In genomic region chr1:40350391-40350790, GRCh38 we compare ENCODE assay signal across 25 cellular contexts.
"Had no signal": no experiment of that assay in that cellular context is flagged by ENCODE, and none has a peak within 500 bp of the region (broad histone marks: within the 10 kb centered on the region; RNA-seq: fewer than 3 reads in every experiment).

No MANE protein-coding gene starts in this region.

- H3K27ac Mint-ChIP-seq: endodermal cell, nephron progenitor cell had no signal

- DNase-seq: effector CD4-positive, alpha-beta T cell; endodermal cell; erythroblast; foreskin keratinocyte; heart left ventricle; hippocampal formation; left colon; left ventricle myocardium superior; mesendoderm; naive thymus-derived CD4-positive, alpha-beta T cell; nephron progenitor cell; psoas muscle; retina; spleen; stimulated activated CD4-positive, alpha-beta T cell treated with anti-CD3 and anti-CD28 coated beads, Interleukin-15, amount 100 ng/mL, for 24 hours; stimulated activated CD4-positive, alpha-beta T cell treated with anti-CD3 and anti-CD28 coated beads, Interleukin-1b, Interleukin-23, amount 100 ng/mL, for 48 hours; stimulated activated CD4-positive, alpha-beta T cell treated with anti-CD3 and anti-CD28 coated beads, Interleukin-4, amount 100 ng/mL, for 24 hours; stimulated activated naive CD4-positive, alpha-beta T cell; stomach; substantia nigra; transverse colon had no signal

- H3K4me1 Mint-ChIP-seq: endodermal cell, nephron progenitor cell had no signal

- H3K36me3 ChIP-seq: heart left ventricle, neutrophil, spleen, stomach, thoracic aorta, transverse colon had no signal

- H3K9me3 Mint-ChIP-seq: endodermal cell; naive thymus-derived CD4-positive, alpha-beta T cell; nephron progenitor cell had no signal

- H3K27ac ChIP-seq: foreskin keratinocyte, neutrophil, psoas muscle, stomach, thoracic aorta, transverse colon had no signal

- H3K4me3 ChIP-seq: heart left ventricle, lung, psoas muscle, spleen, stomach, thoracic aorta, transverse colon had no signal

- H3K4me3 Mint-ChIP-seq: endodermal cell, nephron progenitor cell had no signal

- H3K36me3 Mint-ChIP-seq: naive thymus-derived CD4-positive, alpha-beta T cell had no signal

- H3K4me1 ChIP-seq: foreskin keratinocyte, psoas muscle, stomach, transverse colon had no signal

- H3K27me3 Mint-ChIP-seq: naive thymus-derived CD4-positive, alpha-beta T cell had no signal

- H3K27me3 ChIP-seq: foreskin keratinocyte, heart left ventricle, neutrophil, spleen, stomach, transverse colon had no signal

- H3K9me3 ChIP-seq: heart left ventricle, neutrophil, psoas muscle, spleen, stomach, thoracic aorta, transverse colon had no signal

- ATAC-seq: foreskin keratinocyte; heart left ventricle; left colon; left ventricle myocardium superior; naive thymus-derived CD4-positive, alpha-beta T cell; psoas muscle; sciatic nerve had no signal
